In genomic region chr15:48695088-48695834, GRCh38 we compare ENCODE assay signal across 18 cellular contexts. TPM values are rescaled to one million over a fixed set of nuclear protein-coding genes. Genes with fewer than 3 reads are reported as not detected.
DNase-seq lines count a peak whose midpoint lies in the region; ATAC-seq and TF ChIP-seq lines count a peak whose summit lies in the region.
"Had no signal": no experiment of that assay in that cellular context is flagged by ENCODE, and none has a peak within 500 bp of the region (broad histone marks: within the 10 kb centered on the region; RNA-seq: fewer than 3 reads in every experiment).

No MANE protein-coding gene starts in this region.

- H3K9me3 ChIP-seq in WERI-Rb-1 (ENCODE audit: severe bottlenecking): no peaks in the 10 kb centered on the region
- H3K9me3 ChIP-seq: BLaER1 treated with 17β-estradiol and CSF1 and Interleukin-3, amounts not matched to agents 10 nM and 100 nM had no signal

- no peak overlapping the region for H3K27ac ChIP-seq in WERI-Rb-1
- H3K27ac ChIP-seq: BLaER1 treated with 17β-estradiol and CSF1 and Interleukin-3, amounts not matched to agents 10 nM and 100 nM had no signal

- H3K4me3 ChIP-seq in cardiac fibroblast (replicated peaks in 1 of 2; ENCODE audit: low read depth in 2 of 2, low read length in 2 of 2) (no peak overlapping the region), WERI-Rb-1 (ENCODE audit: low read depth, low read length) (no peak overlapping the region)
- H3K4me3 ChIP-seq: BLaER1 treated with 17β-estradiol and CSF1 and Interleukin-3, amounts not matched to agents 10 nM and 100 nM had no signal

- peak; percentile 46 for DNase-seq in AG08396 (ENCODE audit: low spot score)
- DNase-seq in M059J (ENCODE audit: low read depth): peak; percentile 91
- peak; percentile 72 to 94 for DNase-seq in cardiac fibroblast (ENCODE audit: low read depth in 2 of 2)
- DNase-seq in kidney tubule cell (ENCODE audit: low spot score): peak; percentile 94
- DNase-seq in activated T-cell treated with anti-CD3 and anti-CD28 coated beads, Interleukin-2, amount 50 U/mL, for 72 hours: no peak
- DNase-seq in COR-L47 (lab: John Stamatoyannopoulos, UW): no peak
- DNase-seq in stimulated activated naive CD4-positive, alpha-beta T cell (lab: John Stamatoyannopoulos, UW): no peak
- DNase-seq in WERI-Rb-1: no peak
- DNase-seq: effector CD4-positive, alpha-beta T cell; GF-D8; midbrain; NCI-H146; NCI-H748 treated with DMSO at 0.1 percent for 48 hours; SIG-M5; stimulated activated CD4-positive, alpha-beta T cell treated with anti-CD3 and anti-CD28 coated beads, Interleukin-2, amount 100 ng/mL, for 24 hours had no signal

- H3K27me3 ChIP-seq in WERI-Rb-1 (ENCODE audit: insufficient read depth, low read depth, severe bottlenecking): no peaks in the 10 kb centered on the region
- H3K27me3 ChIP-seq: BLaER1 treated with 17β-estradiol and CSF1 and Interleukin-3, amounts not matched to agents 10 nM and 100 nM had no signal

- no peaks in the 10 kb centered on the region for H3K4me1 Mint-ChIP-seq in activated T-cell treated with anti-CD3 and anti-CD28 coated beads, Interleukin-2, amount 50 U/mL, for 72 hours (ENCODE audit: low read depth)
- H3K4me1 Mint-ChIP-seq: stimulated activated effector memory CD8-positive, alpha-beta T cell treated with anti-CD3 and anti-CD28 coated beads, Interleukin-12 subunit alpha, Interleukin-12 subunit beta, amount 100 ng/mL, for 72 hours; WTC11 had no signal

- no peaks in the 10 kb centered on the region for H3K27me3 Mint-ChIP-seq in activated T-cell treated with anti-CD3 and anti-CD28 coated beads, Interleukin-2, amount 50 U/mL, for 72 hours (ENCODE audit: low read depth)

- H3K36me3 ChIP-seq in WERI-Rb-1: no peaks in the 10 kb centered on the region
- H3K36me3 ChIP-seq: BLaER1 treated with 17β-estradiol and CSF1 and Interleukin-3, amounts not matched to agents 10 nM and 100 nM had no signal

- no peak overlapping the region for H3K27ac Mint-ChIP-seq in activated T-cell treated with anti-CD3 and anti-CD28 coated beads, Interleukin-2, amount 50 U/mL, for 72 hours
- H3K27ac Mint-ChIP-seq: stimulated activated effector memory CD8-positive, alpha-beta T cell treated with anti-CD3 and anti-CD28 coated beads, Interleukin-12 subunit alpha, Interleukin-12 subunit beta, amount 100 ng/mL, for 72 hours; WTC11 had no signal

- TF ChIP-seq CTCF in cardiac fibroblast (IDR thresholded peaks at IDR 0.05; ENCODE audit: low read depth, low read length) (no peak), WERI-Rb-1 (IDR thresholded peaks at IDR 0.05; ENCODE audit: low read depth, low read length) (no peak)

- no peak for ATAC-seq in activated T-cell treated with anti-CD3 and anti-CD28 coated beads, Interleukin-2, amount 50 U/mL, for 72 hours (replicated peaks in 1 of 2)
- ATAC-seq: stimulated activated effector memory CD8-positive, alpha-beta T cell treated with anti-CD3 and anti-CD28 coated beads, Interleukin-12 subunit alpha, Interleukin-12 subunit beta, amount 100 ng/mL, for 72 hours; WTC11 had no signal

- no peaks in the 10 kb centered on the region for H3K9me3 Mint-ChIP-seq in activated T-cell treated with anti-CD3 and anti-CD28 coated beads, Interleukin-2, amount 50 U/mL, for 72 hours
- H3K9me3 Mint-ChIP-seq: stimulated activated effector memory CD8-positive, alpha-beta T cell treated with anti-CD3 and anti-CD28 coated beads, Interleukin-12 subunit alpha, Interleukin-12 subunit beta, amount 100 ng/mL, for 72 hours; WTC11 had no signal

- H3K36me3 Mint-ChIP-seq in activated T-cell treated with anti-CD3 and anti-CD28 coated beads, Interleukin-2, amount 50 U/mL, for 72 hours (ENCODE audit: insufficient read depth in 2 of 2): no peaks in the 10 kb centered on the region
- H3K36me3 Mint-ChIP-seq: stimulated activated effector memory CD8-positive, alpha-beta T cell treated with anti-CD3 and anti-CD28 coated beads, Interleukin-12 subunit alpha, Interleukin-12 subunit beta, amount 100 ng/mL, for 72 hours; WTC11 had no signal

- no peak overlapping the region for H3K4me3 Mint-ChIP-seq in activated T-cell treated with anti-CD3 and anti-CD28 coated beads, Interleukin-2, amount 50 U/mL, for 72 hours
- H3K4me3 Mint-ChIP-seq: stimulated activated effector memory CD8-positive, alpha-beta T cell treated with anti-CD3 and anti-CD28 coated beads, Interleukin-12 subunit alpha, Interleukin-12 subunit beta, amount 100 ng/mL, for 72 hours; WTC11 had no signal

RNA-seq across cellular contexts. Expression of gene FBN1, which starts 49.8 kb away (rescaled TPM):
- total RNA-seq in M059J (2014; rRNA removed; shearing (Covaris generic)): 67.8 and 123 TPM in 2 replicates
- under 1 TPM; 0.50 to 0.79 TPM for total RNA-seq in activated T-cell treated with anti-CD3 and anti-CD28 coated beads, Interleukin-2, amount 50 U/mL, for 72 hours

Comparison
In these comparisons a context has a peak if more than half of its experiments do, and no peak if none do; other contexts are left out.
1. DNase-seq: peak in AG08396 (single experiment), M059J (single experiment), cardiac fibroblast (2 of 2) and kidney tubule cell (single experiment); none in activated T-cell treated with anti-CD3 and anti-CD28 coated beads, Interleukin-2, amount 50 U/mL, for 72 hours (0 of 2), COR-L47 (single experiment), stimulated activated naive CD4-positive, alpha-beta T cell (0 of 6) and WERI-Rb-1 (single experiment).
2. RNA of gene FBN1, which starts 49.8 kb away (total RNA-seq): 67.8 to 123 TPM in M059J; 0.50 to 0.79 TPM in activated T-cell treated with anti-CD3 and anti-CD28 coated beads, Interleukin-2, amount 50 U/mL, for 72 hours; every median in the first group is over 10 times any median in the second.